19 cellular contexts compared by ENCODE assay signal in genomic region chr7:139396323-139396951, GRCh38. TPM values are rescaled to one million over a fixed set of nuclear protein-coding genes. Genes with fewer than 3 reads are reported as not detected.
A peak's percentile ranks its signal among the peaks of the same experiment; 100 is the strongest.
DNase-seq lines count a peak whose midpoint lies in the region; ATAC-seq and TF ChIP-seq lines count a peak whose summit lies in the region.
"Had no signal": no experiment of that assay in that cellular context is flagged by ENCODE, and none has a peak within 500 bp of the region (broad histone marks: within the 10 kb centered on the region; RNA-seq: fewer than 3 reads in every experiment).

No MANE protein-coding gene starts in this region.

- no TSS peak for BruUV-seq in PC-3 (replicated peaks; lab: Mats Ljungman, UMichigan)

- peaks cover 57% of the 10 kb centered on the region for H3K79me2 ChIP-seq in PC-3 (ENCODE audit: low read length)

- ATAC-seq in PC-3, result peak; percentile 63
- ATAC-seq in HG03354 (IDR thresholded peaks at IDR 0.05; ENCODE audit: poor library complexity, severe bottlenecking, unreplicated experiment), result no peak
- ATAC-seq: esophagus mucosa, left colon, psoas muscle had no signal

- H3K36me3 ChIP-seq in PC-3 (ENCODE audit: low read depth, low read length), result peaks cover 16% of the 10 kb centered on the region; the same call in 1 of the 2 replicates

- H3K9me3 ChIP-seq in PC-3 (ENCODE audit: low read length), result no peaks in the 10 kb centered on the region
- H3K9me3 ChIP-seq: psoas muscle had no signal

- no peaks in the 10 kb centered on the region for H3K9me3 Mint-ChIP-seq in nephron progenitor cell
- H3K9me3 Mint-ChIP-seq in endothelial cell (ENCODE audit: unreplicated experiment), result no peaks in the 10 kb centered on the region
- H3K9me3 Mint-ChIP-seq: stimulated activated naive CD8-positive, alpha-beta T cell treated with anti-CD3 and anti-CD28 coated beads, Interleukin-15, Interleukin-2, amounts not matched to agents 100 ng/mL and 50 ng/mL, for 24 hours had no signal

- H3K4me3 ChIP-seq in PC-3 (ENCODE audit: low read length), result no peak overlapping the region
- no peak overlapping the region for H3K4me3 ChIP-seq in choroid plexus epithelial cell (ENCODE audit: low read depth, low read length)
- H3K4me3 ChIP-seq: psoas muscle had no signal

- H3K27ac Mint-ChIP-seq in nephron progenitor cell (peak overlapping the region; percentile 31), endothelial cell (ENCODE audit: unreplicated experiment) (no peak overlapping the region)

- no peak overlapping the region for H3K4me2 ChIP-seq in PC-3 (ENCODE audit: low read length)

- H3K4me3 Mint-ChIP-seq in nephron progenitor cell (no peak overlapping the region), endothelial cell (ENCODE audit: unreplicated experiment) (no peak overlapping the region)
- H3K4me3 Mint-ChIP-seq: stimulated activated naive CD8-positive, alpha-beta T cell treated with anti-CD3 and anti-CD28 coated beads, Interleukin-15, Interleukin-2, amounts not matched to agents 100 ng/mL and 50 ng/mL, for 24 hours had no signal

- peaks cover 73% of the 10 kb centered on the region for H3K36me3 Mint-ChIP-seq in nephron progenitor cell (ENCODE audit: low read depth)
- peaks cover 5% of the 10 kb centered on the region for H3K36me3 Mint-ChIP-seq in endothelial cell (ENCODE audit: low read depth, unreplicated experiment)

- peak; percentile 76 for DNase-seq in COLO829 (ENCODE audit: low spot score)
- peak; percentile 7 for DNase-seq in PC-3
- DNase-seq in choroid plexus epithelial cell (ENCODE audit: low read depth), result peak; percentile 15
- no peak for DNase-seq in nephron progenitor cell
- DNase-seq in A172 (ENCODE audit: low spot score), result no peak
- no peak for DNase-seq in SIG-M5 treated with dmso at 0.1 percent for 504 hours (lab: John Stamatoyannopoulos, UW; ENCODE audit: unreplicated experiment)
- no peak for DNase-seq in endothelial cell (ENCODE audit: low spot score)
- DNase-seq: activated CD4-positive, alpha-beta T cell treated with anti-CD3 and anti-CD28 coated beads, Interleukin-2, amount 50 U/mL, for 48 hours; activated T-cell treated with anti-CD3 and anti-CD28 coated beads, Interleukin-2, amount 50 U/mL, for 48 hours; AML-193; GOT3; left colon; NCI-H1694; NCI-H446 treated with DMSO at 0.1 percent for 48 hours; psoas muscle; stimulated activated CD4-positive, alpha-beta T cell treated with anti-CD3 and anti-CD28 coated beads, Interleukin-12 subunit alpha, Interleukin-12 subunit beta, amount 100 ng/mL, for 4 hours had no signal

- H3K27me3 Mint-ChIP-seq in nephron progenitor cell (ENCODE audit: low read depth, poor library complexity) (no peaks in the 10 kb centered on the region), endothelial cell (ENCODE audit: unreplicated experiment) (no peaks in the 10 kb centered on the region)
- H3K27me3 Mint-ChIP-seq: stimulated activated naive CD8-positive, alpha-beta T cell treated with anti-CD3 and anti-CD28 coated beads, Interleukin-15, Interleukin-2, amounts not matched to agents 100 ng/mL and 50 ng/mL, for 24 hours had no signal

- H4K20me1 ChIP-seq in PC-3 (ENCODE audit: low read length), result peaks cover 10% of the 10 kb centered on the region; the same call in 1 of the 2 replicates

- no peak overlapping the region for H2AFZ ChIP-seq in PC-3 (ENCODE audit: low read length)

- no peaks in the 10 kb centered on the region for H3K27me3 ChIP-seq in PC-3 (ENCODE audit: low read length)

- intact Hi-C loops in PC-3 (cut with micrococcal nuclease), result no loop called here

- CTCF ChIA-PET in PC-3 (lab: Charles Lee), result no interaction called here

- no peak for TF ChIP-seq CTCF in PC-3 (conservative IDR thresholded peaks at IDR 0.05; ENCODE audit: low read depth, low read length)
- TF ChIP-seq CTCF in choroid plexus epithelial cell (conservative IDR thresholded peaks at IDR 0.05; ENCODE audit: low read depth, low read length), result no peak
- TF ChIP-seq CTCF in nephron progenitor cell (IDR thresholded peaks at IDR 0.05), result no peak
- TF ChIP-seq CTCF in endothelial cell (IDR thresholded peaks at IDR 0.05; ENCODE audit: unreplicated experiment), result no peak

- H3K27ac ChIP-seq in PC-3 (ENCODE audit: low read length), result no peak overlapping the region
- H3K27ac ChIP-seq: psoas muscle had no signal

- POLR2A ChIA-PET in PC-3 (lab: Charles Lee; ENCODE audit: unreplicated experiment), result no interaction called here

- H3K4me1 Mint-ChIP-seq in nephron progenitor cell (no peaks in the 10 kb centered on the region), endothelial cell (ENCODE audit: unreplicated experiment) (no peaks in the 10 kb centered on the region)

- no peak overlapping the region for H3K9ac ChIP-seq in PC-3 (ENCODE audit: low read length)

- H3K9me2 ChIP-seq in PC-3 (replicated peaks; ENCODE audit: low read length), result no peaks in the 10 kb centered on the region

- no peaks in the 10 kb centered on the region for H3K4me1 ChIP-seq in PC-3 (ENCODE audit: insufficient read depth, low read length)
- H3K4me1 ChIP-seq: psoas muscle had no signal

- H3F3A ChIP-seq in PC-3 (ENCODE audit: low read length, unreplicated experiment), result no peaks in the 10 kb centered on the region

RNA-seq across cellular contexts. Expression of gene LUC7L2, which starts 36.7 kb away (rescaled TPM):
- total RNA-seq in PC-3 (2014; rRNA removed) (67.4 and 110 TPM in 2 replicates), endothelial cell (ENCODE audit: unreplicated experiment) (83.5 TPM)
- 63.1 and 77.4 TPM in 2 replicates for total RNA-seq in A172 (2014; rRNA removed; shearing (Covaris generic))

RNA-seq across cellular contexts. Expression of gene FMC1, which starts 55.3 kb away (rescaled TPM):
- total RNA-seq in PC-3 (2014; rRNA removed) (8.8 and 12.2 TPM in 2 replicates), endothelial cell (ENCODE audit: unreplicated experiment) (9.0 TPM)
- 4.9 and 7.5 TPM in 2 replicates for total RNA-seq in A172 (2014; rRNA removed; shearing (Covaris generic))

Comparison
In these comparisons a context has a peak if more than half of its experiments do, and no peak if none do; other contexts are left out.
1. DNase-seq: peak in COLO829 (single experiment), PC-3 (single experiment) and choroid plexus epithelial cell (single experiment); none in nephron progenitor cell (single experiment), A172 (single experiment), SIG-M5 treated with dmso at 0.1 percent for 504 hours (single experiment) and endothelial cell (single experiment).